Comparison of ENCODE assay signal across 19 cellular contexts in the genomic region with DNA sequence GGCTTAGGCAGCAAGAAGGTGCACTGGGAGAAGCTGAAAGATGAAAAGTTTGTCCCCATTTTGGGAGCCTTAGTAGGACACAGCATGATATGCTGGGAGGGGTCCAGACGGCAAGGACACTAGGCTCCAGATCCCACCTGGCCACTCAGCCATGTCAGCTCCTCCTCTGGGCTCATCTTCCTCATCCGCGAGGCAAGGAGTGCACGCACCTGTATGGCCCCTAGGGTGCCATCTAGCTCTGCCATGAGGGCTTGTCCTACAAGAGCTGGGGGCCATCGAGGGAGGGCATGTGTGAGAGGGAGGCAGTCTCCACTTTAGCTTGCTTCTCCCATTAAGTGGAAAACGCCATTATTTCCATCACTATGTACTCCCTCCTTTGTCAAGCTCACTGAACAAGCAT.
DNase-seq lines count a peak whose midpoint lies in the region; ATAC-seq and TF ChIP-seq lines count a peak whose summit lies in the region.
"Had no signal": no experiment of that assay in that cellular context is flagged by ENCODE, and none has a peak within 500 bp of the region (broad histone marks: within the 10 kb centered on the region; RNA-seq: fewer than 3 reads in every experiment).

No MANE protein-coding gene starts in this region.

- no peak for ATAC-seq in HG02763 (IDR thresholded peaks at IDR 0.05; ENCODE audit: unreplicated experiment)
- ATAC-seq: GM23338, K562 had no signal

- no peaks in the 10 kb centered on the region for H3K36me3 ChIP-seq in WERI-Rb-1
- H3K36me3 ChIP-seq in neuronal stem cell (replicated peaks in 1 of 2; ENCODE audit: control insufficient read depth in 2 of 2, insufficient read depth in 2 of 2, low read length in 2 of 2), result no peaks in the 10 kb centered on the region
- H3K36me3 ChIP-seq in HAP-1 (replicated peaks), result no peaks in the 10 kb centered on the region
- H3K36me3 ChIP-seq: BE2C had no signal

- in situ Hi-C loops in HAP-1 (cut with MboI; ENCODE audit: low sequenced_read_pairs), result no loop called here

- no peak overlapping the region for H3K9ac ChIP-seq in neuronal stem cell (ENCODE audit: low read depth, low read length, poor library complexity)

- 0 out of 2 replicates have a peak, but pooled peaks have one; percentile 2 for TF ChIP-seq CTCF in WERI-Rb-1 (IDR thresholded peaks at IDR 0.05; ENCODE audit: low read depth, low read length)

- peak overlapping the region; percentile 11 for H3K18ac ChIP-seq in neuronal stem cell (ENCODE audit: low read length)

- no peak overlapping the region for H3K23ac ChIP-seq in neuronal stem cell (ENCODE audit: low read depth, low read length, poor library complexity)

- H3K27me3 ChIP-seq in WERI-Rb-1 (ENCODE audit: insufficient read depth, low read depth, severe bottlenecking) (no peaks in the 10 kb centered on the region), neuronal stem cell (ENCODE audit: control insufficient read depth in 3 of 3, insufficient read depth in 3 of 3, low read depth in 1 of 3, low read length in 3 of 3) (no peaks in the 10 kb centered on the region), HAP-1 (ENCODE audit: low read depth) (no peaks in the 10 kb centered on the region)
- H3K27me3 ChIP-seq: BE2C had no signal

- peak overlapping the region; percentile 73 for H3K14ac ChIP-seq in neuronal stem cell (ENCODE audit: low read length)

- no peak overlapping the region for H4K91ac ChIP-seq in neuronal stem cell (ENCODE audit: low read depth, low read length, poor library complexity)

- no peak overlapping the region for H4K8ac ChIP-seq in neuronal stem cell (ENCODE audit: low read depth, low read length)

- H2BK15ac ChIP-seq in neuronal stem cell (ENCODE audit: low read length), result no peak overlapping the region

- H2AK5ac ChIP-seq in neuronal stem cell (ENCODE audit: low read depth, low read length), result no peak overlapping the region

- DNase-seq in WERI-Rb-1 (no peak), neuronal stem cell (ENCODE audit: low spot score) (no peak), HAP-1 (ENCODE audit: low spot score in 2 of 2) (no peak), activated gamma-delta T cell treated with Interleukin-2 at 50 U/mL for 16 hours (no peak)
- DNase-seq: ACHN; BE2C; CD4-positive, CD25-positive, alpha-beta regulatory T cell; CD8-positive, alpha-beta memory T cell; COR-L47; DMS 273 treated with DMSO at 0.1 percent for 48 hours; DMS79; GDM1; H7; IMR-90 had no signal

- H3K4me1 ChIP-seq in neuronal stem cell (ENCODE audit: control insufficient read depth in 2 of 2, insufficient read depth in 1 of 2, low read depth in 1 of 2, low read length in 2 of 2) (no peaks in the 10 kb centered on the region), HAP-1 (no peaks in the 10 kb centered on the region)
- H3K4me1 ChIP-seq: BE2C had no signal

- no CpG with 5 or more reads among the region's 6 CpGs for WGBS in neuronal stem cell (ENCODE audit: extremely low coverage in 2 of 2, insufficient read length in 2 of 2, insufficient replicate concordance in 1 of 2), 2 donors

- no peak overlapping the region for H2BK120ac ChIP-seq in neuronal stem cell (ENCODE audit: low read depth, low read length)

- no peaks in the 10 kb centered on the region for H3K9me3 ChIP-seq in WERI-Rb-1 (ENCODE audit: severe bottlenecking)
- H3K9me3 ChIP-seq in neuronal stem cell (replicated peaks in 1 of 2; ENCODE audit: control insufficient read depth in 2 of 2, insufficient read depth in 1 of 2, low read depth in 1 of 2, low read length in 2 of 2), result no peaks in the 10 kb centered on the region
- no peaks in the 10 kb centered on the region for H3K9me3 ChIP-seq in HAP-1
- H3K9me3 ChIP-seq: BE2C had no signal

- no peak overlapping the region for H3K27ac ChIP-seq in WERI-Rb-1
- H3K27ac ChIP-seq in cingulate gyrus (ENCODE audit: low read depth, low read length), result peak overlapping the region; percentile 42
- H3K27ac ChIP-seq in neuronal stem cell (replicated peaks; ENCODE audit: low read length), result no peak overlapping the region
- peak overlapping the region; percentile 70 for H3K27ac ChIP-seq in temporal lobe (ENCODE audit: low read depth, low read length)

- H3K4me2 ChIP-seq in neuronal stem cell (ENCODE audit: insufficient read depth, low read length, poor library complexity, severe bottlenecking), result no peak overlapping the region
- H3K4me2 ChIP-seq: GM23338 had no signal

- no peak overlapping the region for H2AFZ ChIP-seq in neuronal stem cell (ENCODE audit: low read length)
- H2AFZ ChIP-seq: GM23338 had no signal

- H3K4me3 ChIP-seq in WERI-Rb-1 (ENCODE audit: low read depth, low read length) (no peak overlapping the region), neuronal stem cell (ENCODE audit: low read length in 2 of 2) (no peak overlapping the region), HAP-1 (no peak overlapping the region)
- H3K4me3 ChIP-seq: GM23338, K562 had no signal

- no peak overlapping the region for H3K4ac ChIP-seq in neuronal stem cell (ENCODE audit: low read length)

- no peaks in the 10 kb centered on the region for H3K79me1 ChIP-seq in neuronal stem cell (ENCODE audit: low read depth, low read length)

- H2BK12ac ChIP-seq in neuronal stem cell (ENCODE audit: low read length), result no peak overlapping the region

- H2BK5ac ChIP-seq in neuronal stem cell (ENCODE audit: low read length), result no peak overlapping the region

Comparison
In these comparisons a context has a peak if more than half of its experiments do, and no peak if none do; other contexts are left out.
1. H3K27ac ChIP-seq: peak in cingulate gyrus (single experiment) and temporal lobe (single experiment); none in WERI-Rb-1 (single experiment) and neuronal stem cell (single experiment).